ENCODE assay signal across 14 cellular contexts in the genomic region with DNA sequence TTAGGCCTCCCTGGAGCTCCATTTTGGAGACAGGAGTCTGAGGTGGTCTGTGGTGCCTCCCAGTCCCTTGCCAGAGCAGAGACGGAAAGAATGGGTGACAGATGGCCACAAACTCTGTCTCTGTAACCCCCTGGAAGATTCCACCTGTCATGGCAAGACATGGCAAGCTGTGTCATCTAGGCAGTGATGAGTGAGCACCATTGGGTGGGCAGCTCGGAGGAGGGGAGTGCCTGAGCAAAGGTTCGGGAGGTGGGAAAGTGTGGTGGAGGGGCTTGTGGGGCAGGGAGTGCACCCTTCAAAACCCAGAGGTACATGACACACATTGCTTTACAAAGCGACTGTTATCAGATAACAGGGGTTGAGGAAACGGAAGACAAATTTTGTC. TPM values are rescaled to one million over a fixed set of nuclear protein-coding genes. Genes with fewer than 3 reads are reported as not detected.
DNase-seq lines count a peak whose midpoint lies in the region; ATAC-seq and TF ChIP-seq lines count a peak whose summit lies in the region.
"Had no signal": no experiment of that assay in that cellular context is flagged by ENCODE, and none has a peak within 500 bp of the region (broad histone marks: within the 10 kb centered on the region; RNA-seq: fewer than 3 reads in every experiment).

No MANE protein-coding gene starts in this region.

- no peak for TF ChIP-seq CTCF in Calu3 (IDR thresholded peaks at IDR 0.05; ENCODE audit: unreplicated experiment)

- no TSS peak for BruUV-seq in Calu3 (replicated peaks; lab: Mats Ljungman, UMichigan)

- intact Hi-C loops in Calu3 (cut with micrococcal nuclease; ENCODE audit: unreplicated experiment): no loop called here

- H3K9me3 Mint-ChIP-seq in central memory CD8-positive, alpha-beta T cell: no peaks in the 10 kb centered on the region
- no peaks in the 10 kb centered on the region for H3K9me3 Mint-ChIP-seq in Calu3 (ENCODE audit: low read depth, unreplicated experiment)

- H3K4me1 Mint-ChIP-seq in central memory CD8-positive, alpha-beta T cell: peaks cover 68% of the 10 kb centered on the region
- peaks cover 4% of the 10 kb centered on the region for H3K4me1 Mint-ChIP-seq in Calu3 (ENCODE audit: low read depth, unreplicated experiment)

- peaks cover 6% of the 10 kb centered on the region for H3K36me3 Mint-ChIP-seq in central memory CD8-positive, alpha-beta T cell (ENCODE audit: insufficient read depth)
- peaks cover 12% of the 10 kb centered on the region for H3K36me3 Mint-ChIP-seq in Calu3 (ENCODE audit: insufficient read depth, unreplicated experiment)

- H3K27me3 Mint-ChIP-seq in central memory CD8-positive, alpha-beta T cell: no peaks in the 10 kb centered on the region
- H3K27me3 Mint-ChIP-seq in Calu3 (ENCODE audit: unreplicated experiment): no peaks in the 10 kb centered on the region
- H3K27me3 Mint-ChIP-seq: memory B cell had no signal

- DNase-seq in G401 (ENCODE audit: low spot score) (peak; percentile 69), NCI-H524 treated with DMSO at 0.1 percent for 48 hours (lab: John Stamatoyannopoulos, UW) (peak; percentile 61), Calu3 (no peak), NCI-H2196 (lab: John Stamatoyannopoulos, UW; ENCODE audit: unreplicated experiment) (no peak)
- DNase-seq in central memory CD8-positive, alpha-beta T cell (ENCODE audit: low spot score in 2 of 2): no peak
- DNase-seq in stimulated activated CD8-positive, alpha-beta memory T cell treated with anti-CD3 and anti-CD28 coated beads, Interleukin-15, amount 100 ng/mL, for 48 hours (ENCODE audit: low read depth in 2 of 2): peak; percentile 44 to 56
- DNase-seq: effector memory CD4-positive, alpha-beta T cell; KBM-7; NCI-H1417; NCI-H510A treated with DMSO at 0.1 percent for 48 hours; stimulated activated naive CD4-positive, alpha-beta T cell had no signal

- in situ Hi-C loops in G401 (cut with HindIII; ENCODE audit: low sequenced_read_pairs): no loop called here

- peak overlapping the region; percentile 70 for H3K27ac Mint-ChIP-seq in central memory CD8-positive, alpha-beta T cell (ENCODE audit: low read depth)
- no peak overlapping the region for H3K27ac Mint-ChIP-seq in Calu3 (ENCODE audit: unreplicated experiment)
- H3K27ac Mint-ChIP-seq: memory B cell had no signal

- CTCF ChIA-PET in Calu3 (lab: Charles Lee): no interaction called here

- ATAC-seq in central memory CD8-positive, alpha-beta T cell (replicated peaks; ENCODE audit: extremely low read depth, poor library complexity, severe bottlenecking): no peak
- ATAC-seq in GM18861 (IDR thresholded peaks at IDR 0.05; ENCODE audit: unreplicated experiment) (no peak), SK-N-SH treated with all-trans-retinoic acid at 6 μM for 48 hours (no peak)

- peak overlapping the region; percentile 53 for H3K4me3 Mint-ChIP-seq in central memory CD8-positive, alpha-beta T cell
- no peak overlapping the region for H3K4me3 Mint-ChIP-seq in Calu3 (ENCODE audit: low read depth, unreplicated experiment)
- H3K4me3 Mint-ChIP-seq: memory B cell had no signal

TF ChIP-seq in SK-N-SH treated with all-trans-retinoic acid at 6 μM for 48 hours, 23 proteins besides CTCF, POLR2A, EP300 and RAD21:
- TF ChIP-seq, protein P1, sequence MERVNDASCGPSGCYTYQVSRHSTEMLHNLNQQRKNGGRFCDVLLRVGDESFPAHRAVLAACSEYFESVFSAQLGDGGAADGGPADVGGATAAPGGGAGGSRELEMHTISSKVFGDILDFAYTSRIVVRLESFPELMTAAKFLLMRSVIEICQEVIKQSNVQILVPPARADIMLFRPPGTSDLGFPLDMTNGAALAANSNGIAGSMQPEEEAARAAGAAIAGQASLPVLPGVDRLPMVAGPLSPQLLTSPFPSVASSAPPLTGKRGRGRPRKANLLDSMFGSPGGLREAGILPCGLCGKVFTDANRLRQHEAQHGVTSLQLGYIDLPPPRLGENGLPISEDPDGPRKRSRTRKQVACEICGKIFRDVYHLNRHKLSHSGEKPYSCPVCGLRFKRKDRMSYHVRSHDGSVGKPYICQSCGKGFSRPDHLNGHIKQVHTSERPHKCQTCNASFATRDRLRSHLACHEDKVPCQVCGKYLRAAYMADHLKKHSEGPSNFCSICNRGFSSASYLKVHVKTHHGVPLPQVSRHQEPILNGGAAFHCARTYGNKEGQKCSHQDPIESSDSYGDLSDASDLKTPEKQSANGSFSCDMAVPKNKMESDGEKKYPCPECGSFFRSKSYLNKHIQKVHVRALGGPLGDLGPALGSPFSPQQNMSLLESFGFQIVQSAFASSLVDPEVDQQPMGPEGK (CRISPR knock-in tag; IDR thresholded peaks at IDR 0.05; ENCODE audit: borderline replicate concordance): no peak
- TF ChIP-seq ESRRG (CRISPR knock-in tag; IDR thresholded peaks at IDR 0.05) (no peak), ZFP3 (CRISPR knock-in tag; IDR thresholded peaks at IDR 0.05) (no peak), SNAI2 (CRISPR knock-in tag; IDR thresholded peaks at IDR 0.05) (no peak), RARB (CRISPR knock-in tag; IDR thresholded peaks at IDR 0.05) (no peak), ZC3H10 (CRISPR knock-in tag; IDR thresholded peaks at IDR 0.05) (no peak), ARNTL (CRISPR knock-in tag; IDR thresholded peaks at IDR 0.05; ENCODE audit: borderline replicate concordance, low read depth) (no peak), ZNF70 (CRISPR knock-in tag; IDR thresholded peaks at IDR 0.05) (no peak), ZFP30 (CRISPR knock-in tag; IDR thresholded peaks at IDR 0.05) (no peak), TCF4 (CRISPR knock-in tag; IDR thresholded peaks at IDR 0.05; ENCODE audit: borderline replicate concordance) (no peak), GLIS3 (CRISPR knock-in tag; IDR thresholded peaks at IDR 0.05) (no peak), BACH2 (CRISPR knock-in tag; IDR thresholded peaks at IDR 0.05; ENCODE audit: borderline replicate concordance) (no peak), PPARA (CRISPR knock-in tag; IDR thresholded peaks at IDR 0.05; ENCODE audit: borderline replicate concordance) (no peak), CSDC2 (CRISPR knock-in tag; IDR thresholded peaks at IDR 0.05) (no peak), TOX (CRISPR knock-in tag; IDR thresholded peaks at IDR 0.05; ENCODE audit: borderline replicate concordance) (no peak)
- TF ChIP-seq, protein P2, sequence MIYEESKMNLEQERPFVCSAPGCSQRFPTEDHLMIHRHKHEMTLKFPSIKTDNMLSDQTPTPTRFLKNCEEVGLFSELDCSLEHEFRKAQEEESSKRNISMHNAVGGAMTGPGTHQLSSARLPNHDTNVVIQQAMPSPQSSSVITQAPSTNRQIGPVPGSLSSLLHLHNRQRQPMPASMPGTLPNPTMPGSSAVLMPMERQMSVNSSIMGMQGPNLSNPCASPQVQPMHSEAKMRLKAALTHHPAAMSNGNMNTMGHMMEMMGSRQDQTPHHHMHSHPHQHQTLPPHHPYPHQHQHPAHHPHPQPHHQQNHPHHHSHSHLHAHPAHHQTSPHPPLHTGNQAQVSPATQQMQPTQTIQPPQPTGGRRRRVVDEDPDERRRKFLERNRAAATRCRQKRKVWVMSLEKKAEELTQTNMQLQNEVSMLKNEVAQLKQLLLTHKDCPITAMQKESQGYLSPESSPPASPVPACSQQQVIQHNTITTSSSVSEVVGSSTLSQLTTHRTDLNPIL (CRISPR knock-in tag; IDR thresholded peaks at IDR 0.05; ENCODE audit: low read depth): no peak
- TF ChIP-seq, protein P3, sequence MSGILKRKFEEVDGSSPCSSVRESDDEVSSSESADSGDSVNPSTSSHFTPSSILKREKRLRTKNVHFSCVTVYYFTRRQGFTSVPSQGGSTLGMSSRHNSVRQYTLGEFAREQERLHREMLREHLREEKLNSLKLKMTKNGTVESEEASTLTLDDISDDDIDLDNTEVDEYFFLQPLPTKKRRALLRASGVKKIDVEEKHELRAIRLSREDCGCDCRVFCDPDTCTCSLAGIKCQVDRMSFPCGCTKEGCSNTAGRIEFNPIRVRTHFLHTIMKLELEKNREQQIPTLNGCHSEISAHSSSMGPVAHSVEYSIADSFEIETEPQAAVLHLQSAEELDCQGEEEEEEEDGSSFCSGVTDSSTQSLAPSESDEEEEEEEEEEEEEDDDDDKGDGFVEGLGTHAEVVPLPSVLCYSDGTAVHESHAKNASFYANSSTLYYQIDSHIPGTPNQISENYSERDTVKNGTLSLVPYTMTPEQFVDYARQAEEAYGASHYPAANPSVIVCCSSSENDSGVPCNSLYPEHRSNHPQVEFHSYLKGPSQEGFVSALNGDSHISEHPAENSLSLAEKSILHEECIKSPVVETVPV (CRISPR knock-in tag; IDR thresholded peaks at IDR 0.05): no peak
- TF ChIP-seq, protein P4, sequence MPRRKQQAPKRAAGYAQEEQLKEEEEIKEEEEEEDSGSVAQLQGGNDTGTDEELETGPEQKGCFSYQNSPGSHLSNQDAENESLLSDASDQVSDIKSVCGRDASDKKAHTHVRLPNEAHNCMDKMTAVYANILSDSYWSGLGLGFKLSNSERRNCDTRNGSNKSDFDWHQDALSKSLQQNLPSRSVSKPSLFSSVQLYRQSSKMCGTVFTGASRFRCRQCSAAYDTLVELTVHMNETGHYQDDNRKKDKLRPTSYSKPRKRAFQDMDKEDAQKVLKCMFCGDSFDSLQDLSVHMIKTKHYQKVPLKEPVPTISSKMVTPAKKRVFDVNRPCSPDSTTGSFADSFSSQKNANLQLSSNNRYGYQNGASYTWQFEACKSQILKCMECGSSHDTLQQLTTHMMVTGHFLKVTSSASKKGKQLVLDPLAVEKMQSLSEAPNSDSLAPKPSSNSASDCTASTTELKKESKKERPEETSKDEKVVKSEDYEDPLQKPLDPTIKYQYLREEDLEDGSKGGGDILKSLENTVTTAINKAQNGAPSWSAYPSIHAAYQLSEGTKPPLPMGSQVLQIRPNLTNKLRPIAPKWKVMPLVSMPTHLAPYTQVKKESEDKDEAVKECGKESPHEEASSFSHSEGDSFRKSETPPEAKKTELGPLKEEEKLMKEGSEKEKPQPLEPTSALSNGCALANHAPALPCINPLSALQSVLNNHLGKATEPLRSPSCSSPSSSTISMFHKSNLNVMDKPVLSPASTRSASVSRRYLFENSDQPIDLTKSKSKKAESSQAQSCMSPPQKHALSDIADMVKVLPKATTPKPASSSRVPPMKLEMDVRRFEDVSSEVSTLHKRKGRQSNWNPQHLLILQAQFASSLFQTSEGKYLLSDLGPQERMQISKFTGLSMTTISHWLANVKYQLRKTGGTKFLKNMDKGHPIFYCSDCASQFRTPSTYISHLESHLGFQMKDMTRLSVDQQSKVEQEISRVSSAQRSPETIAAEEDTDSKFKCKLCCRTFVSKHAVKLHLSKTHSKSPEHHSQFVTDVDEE (CRISPR knock-in tag; IDR thresholded peaks at IDR 0.05): no peak

RNA-seq across cellular contexts. Expression of a gene that starts 3.4 kb away (rescaled TPM):
- total RNA-seq in G401 (2014; rRNA removed; shearing (Covaris generic)): 0.18 and 0.85 TPM in 2 replicates
- 13.2 and 13.8 TPM in 2 replicates for total RNA-seq in Calu3 (2022)

Comparison
In these comparisons a context has a peak if more than half of its experiments do, and no peak if none do; other contexts are left out.
1. DNase-seq: peak in G401 (single experiment), NCI-H524 treated with DMSO at 0.1 percent for 48 hours (single experiment) and stimulated activated CD8-positive, alpha-beta memory T cell treated with anti-CD3 and anti-CD28 coated beads, Interleukin-15, amount 100 ng/mL, for 48 hours (2 of 2); none in central memory CD8-positive, alpha-beta T cell (0 of 2), Calu3 (single experiment) and NCI-H2196 (single experiment).